14 cellular contexts compared by ENCODE assay signal in the genomic region with DNA sequence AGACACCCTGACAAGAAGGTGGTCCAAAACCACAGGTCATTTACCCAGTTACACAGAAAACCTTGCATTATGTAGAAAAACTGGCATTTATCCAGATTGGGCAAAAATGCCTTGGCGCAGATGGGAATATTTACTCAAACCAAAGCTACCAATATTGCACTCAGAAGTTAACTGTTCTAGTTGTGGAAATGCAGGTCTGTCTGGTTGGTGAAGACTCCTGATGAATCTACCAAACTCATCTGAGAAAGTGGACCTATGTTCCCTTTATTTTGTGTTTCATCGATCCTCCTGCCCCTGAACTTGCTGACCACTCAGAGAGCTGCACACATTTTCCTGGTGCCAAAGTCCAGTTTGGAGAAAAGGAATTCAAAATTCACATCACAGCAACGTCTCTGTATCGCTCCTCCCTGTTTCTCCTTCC.
DNase-seq lines count a peak whose midpoint lies in the region; ATAC-seq and TF ChIP-seq lines count a peak whose summit lies in the region.
"Had no signal": no experiment of that assay in that cellular context is flagged by ENCODE, and none has a peak within 500 bp of the region (broad histone marks: within the 10 kb centered on the region; RNA-seq: fewer than 3 reads in every experiment).

No MANE protein-coding gene starts in this region.

- no peaks in the 10 kb centered on the region for H3K36me3 ChIP-seq in stomach

- H3K4me3 Mint-ChIP-seq in chondrocyte (ENCODE audit: unreplicated experiment) (no peak overlapping the region), mesothelial cell of epicardium (no peak overlapping the region)
- H3K4me3 Mint-ChIP-seq in activated CD4-positive, alpha-beta memory T cell treated with anti-CD3 and anti-CD28 coated beads for 36 hours = no peak overlapping the region
- H3K4me3 Mint-ChIP-seq: dendritic cell treated with granulocyte-macrophage colony-stimulating factor and Interleukin-4, amounts not matched to agents 40 ng/mL and 50 ng/mL, for 4 days; natural killer cell had no signal

- H3K9me3 ChIP-seq in stomach = no peaks in the 10 kb centered on the region
- H3K9me3 ChIP-seq: SK-N-SH had no signal

- DNase-seq in HT-29 (ENCODE audit: low spot score) (peak; percentile 58), chondrocyte (ENCODE audit: low spot score) (no peak), mesothelial cell of epicardium (ENCODE audit: low spot score in 2 of 2, unreplicated experiment in 2 of 2) (no peak), stomach (no peak), GM13977 (ENCODE audit: low spot score) (no peak), iPS-NIHi7 (ENCODE audit: extremely low spot score) (no peak)
- no peak for DNase-seq in activated CD4-positive, alpha-beta memory T cell treated with anti-CD3 and anti-CD28 coated beads for 36 hours
- DNase-seq: natural killer cell, NCI-H2029 treated with DMSO at 0.1 percent for 48 hours, SK-N-SH had no signal

- H3K9me3 Mint-ChIP-seq in chondrocyte (ENCODE audit: low read depth) (no peaks in the 10 kb centered on the region), mesothelial cell of epicardium (no peaks in the 10 kb centered on the region)
- no peaks in the 10 kb centered on the region for H3K9me3 Mint-ChIP-seq in activated CD4-positive, alpha-beta memory T cell treated with anti-CD3 and anti-CD28 coated beads for 36 hours
- H3K9me3 Mint-ChIP-seq: dendritic cell treated with granulocyte-macrophage colony-stimulating factor and Interleukin-4, amounts not matched to agents 40 ng/mL and 50 ng/mL, for 4 days; natural killer cell had no signal

- in situ Hi-C loops in GM13977 (cut with MboI; ENCODE audit: low pct_unique_long_range_greater_than_20kb, low sequenced_read_pairs, unreplicated experiment) = no loop called here

- TF ChIP-seq EP300 in stomach (IDR thresholded peaks at IDR 0.05) = no peak

- H3K27ac Mint-ChIP-seq in chondrocyte (ENCODE audit: unreplicated experiment) (peak overlapping the region; percentile 73), mesothelial cell of epicardium (peak overlapping the region; percentile 66)
- H3K27ac Mint-ChIP-seq in activated CD4-positive, alpha-beta memory T cell treated with anti-CD3 and anti-CD28 coated beads for 36 hours = no peak overlapping the region
- H3K27ac Mint-ChIP-seq: dendritic cell treated with granulocyte-macrophage colony-stimulating factor and Interleukin-4, amounts not matched to agents 40 ng/mL and 50 ng/mL, for 4 days; natural killer cell had no signal

- no peak for TF ChIP-seq POLR2A in stomach (IDR thresholded peaks at IDR 0.05)

- peaks cover 32% of the 10 kb centered on the region for H3K4me1 Mint-ChIP-seq in chondrocyte (ENCODE audit: low read depth)
- H3K4me1 Mint-ChIP-seq in mesothelial cell of epicardium = peaks cover 30% of the 10 kb centered on the region
- H3K4me1 Mint-ChIP-seq in activated CD4-positive, alpha-beta memory T cell treated with anti-CD3 and anti-CD28 coated beads for 36 hours (ENCODE audit: low read depth) = no peaks in the 10 kb centered on the region
- H3K4me1 Mint-ChIP-seq: natural killer cell had no signal

- H3K27me3 Mint-ChIP-seq in chondrocyte (ENCODE audit: low read depth) = peaks cover 17% of the 10 kb centered on the region
- peaks cover 3% of the 10 kb centered on the region for H3K27me3 Mint-ChIP-seq in mesothelial cell of epicardium (ENCODE audit: low read depth)
- H3K27me3 Mint-ChIP-seq in activated CD4-positive, alpha-beta memory T cell treated with anti-CD3 and anti-CD28 coated beads for 36 hours = peaks cover 3% of the 10 kb centered on the region
- H3K27me3 Mint-ChIP-seq: dendritic cell treated with granulocyte-macrophage colony-stimulating factor and Interleukin-4, amounts not matched to agents 40 ng/mL and 50 ng/mL, for 4 days had no signal

- intact Hi-C loops in stomach (cut with DNase I; ENCODE audit: low total_unique reads) = no loop called here
- intact Hi-C loops in activated CD4-positive, alpha-beta memory T cell treated with anti-CD3 and anti-CD28 coated beads for 36 hours (cut with micrococcal nuclease) = no loop called here

- 24 to 42% (median 39%) methylated on average over 4 of the region's 4 CpGs for WGBS in stomach, 5 donors

- CTCF ChIA-PET in activated CD4-positive, alpha-beta memory T cell treated with anti-CD3 and anti-CD28 coated beads for 36 hours (lab: Charles Lee) = interaction anchor here (1.7 kb wide), 1 partner anchor 70 kb away, joined by 5 read pairs; no protein-coding TSS in a partner anchor

- TF ChIP-seq CTCF in chondrocyte (IDR thresholded peaks at IDR 0.05) = no peak
- no peak for TF ChIP-seq CTCF in mesothelial cell of epicardium (IDR thresholded peaks at IDR 0.05; ENCODE audit: unreplicated experiment)
- no peak for TF ChIP-seq CTCF in stomach (IDR thresholded peaks at IDR 0.05)
- no peak for TF ChIP-seq CTCF in GM13977 (IDR thresholded peaks at IDR 0.05; ENCODE audit: extremely low read depth, insufficient read depth, missing control alignments)

- peak overlapping the region in 1 of 4 donors; percentile 9 for H3K4me3 ChIP-seq in stomach

- H3K36me3 Mint-ChIP-seq in chondrocyte (ENCODE audit: low read depth) = no peaks in the 10 kb centered on the region
- H3K36me3 Mint-ChIP-seq in mesothelial cell of epicardium = no peaks in the 10 kb centered on the region
- H3K36me3 Mint-ChIP-seq in activated CD4-positive, alpha-beta memory T cell treated with anti-CD3 and anti-CD28 coated beads for 36 hours = no peaks in the 10 kb centered on the region
- H3K36me3 Mint-ChIP-seq: natural killer cell had no signal

- H3K27ac ChIP-seq in stomach = peak overlapping the region in 4 of 5 donors; percentile 65 to 86 (median 74)
- H3K27ac ChIP-seq: HL-60 had no signal

- peaks cover 14 to 29% (median 23%) of the 10 kb centered on the region in 4 donors for H3K4me1 ChIP-seq in stomach

- no peak for ATAC-seq in esophagus mucosa
- ATAC-seq: activated CD4-positive, CD25-positive, alpha-beta regulatory T cell treated with anti-CD3 and anti-CD28 coated beads, Interleukin-2, amount 50 U/mL, for 24 hours; natural killer cell had no signal

- POLR2A ChIA-PET in activated CD4-positive, alpha-beta memory T cell treated with anti-CD3 and anti-CD28 coated beads for 36 hours (lab: Charles Lee) = no interaction called here

- no peaks in the 10 kb centered on the region for H3K27me3 ChIP-seq in stomach
